11 cellular contexts compared by ENCODE assay signal in the genomic region with DNA sequence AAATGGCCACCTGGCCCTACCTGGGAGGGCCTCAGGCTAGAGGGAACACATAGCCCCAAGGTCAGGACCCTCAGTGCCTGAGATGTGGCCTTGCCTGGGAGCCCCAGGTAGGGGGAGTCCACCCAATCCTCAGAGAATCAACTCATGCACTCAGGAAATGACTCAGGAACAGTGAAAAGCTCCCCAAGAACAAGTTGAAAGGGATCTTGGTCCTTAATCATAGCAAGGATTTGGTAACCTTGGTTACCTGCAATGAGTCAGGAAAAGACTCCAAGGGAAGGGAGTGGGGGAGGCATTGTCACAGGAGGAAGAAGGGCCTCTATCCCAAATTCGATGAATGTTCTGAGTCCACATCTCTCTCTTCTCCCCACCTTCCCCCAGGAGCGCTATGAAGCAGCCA. TPM values are rescaled to one million over a fixed set of nuclear protein-coding genes. Genes with fewer than 3 reads are reported as not detected.
A peak's percentile ranks its signal among the peaks of the same experiment; 100 is the strongest.
DNase-seq lines count a peak whose midpoint lies in the region; ATAC-seq and TF ChIP-seq lines count a peak whose summit lies in the region.
"Had no signal": no experiment of that assay in that cellular context is flagged by ENCODE, and none has a peak within 500 bp of the region (broad histone marks: within the 10 kb centered on the region; RNA-seq: fewer than 3 reads in every experiment).

No MANE protein-coding gene starts in this region.

- H3K9me3 ChIP-seq in PC-9 (ENCODE audit: insufficient read depth, low read depth), result no peaks in the 10 kb centered on the region
- H3K9me3 ChIP-seq: neutrophil had no signal

- peaks cover 26% of the 10 kb centered on the region for H3K36me3 ChIP-seq in PC-9 (ENCODE audit: low read depth)

- POLR2A ChIA-PET in PC-9 (lab: Charles Lee; ENCODE audit: unreplicated experiment), result interaction anchor here (0.6 kb wide), 1 partner anchor 13 kb away, joined by 3 read pairs; no protein-coding TSS in a partner anchor

- no peak for TF ChIP-seq CTCF in PC-9 (conservative IDR thresholded peaks at IDR 0.05)
- TF ChIP-seq CTCF in epithelial cell of esophagus (IDR thresholded peaks at IDR 0.05; ENCODE audit: insufficient read depth, low read depth, low read length, missing control alignments), result no peak
- TF ChIP-seq CTCF in retinal pigment epithelial cell (conservative IDR thresholded peaks at IDR 0.05; ENCODE audit: low read depth, low read length), result no peak

- peak overlapping the region; percentile 42 for H3K27ac ChIP-seq in PC-9
- H3K27ac ChIP-seq: neutrophil had no signal

- no peak overlapping the region for H3K4me2 ChIP-seq in PC-9

- H3K4me1 ChIP-seq in PC-9 (replicated peaks; ENCODE audit: insufficient read depth), result peaks cover 11% of the 10 kb centered on the region

- no peaks in the 10 kb centered on the region for H3K9me2 ChIP-seq in PC-9 (ENCODE audit: insufficient read depth)

- no TSS peak for BruUV-seq in PC-9 (replicated peaks; lab: Mats Ljungman, UMichigan)

- H3K4me3 ChIP-seq in PC-9, result no peak overlapping the region
- H3K4me3 ChIP-seq in epithelial cell of esophagus (ENCODE audit: low read length), result no peak overlapping the region
- H3K4me3 ChIP-seq in retinal pigment epithelial cell (ENCODE audit: low read length), result no peak overlapping the region
- H3K4me3 ChIP-seq: coronary artery had no signal

- H2AFZ ChIP-seq in PC-9, result no peak overlapping the region

- no peaks in the 10 kb centered on the region for H3K27me3 ChIP-seq in PC-9 (ENCODE audit: insufficient read depth, low read depth)
- H3K27me3 ChIP-seq: neutrophil had no signal

- peaks cover 9% of the 10 kb centered on the region; the same call in 1 of the 2 replicates for H4K20me1 ChIP-seq in PC-9 (ENCODE audit: insufficient read depth)

- CTCF ChIA-PET in PC-9 (lab: Charles Lee), result interaction anchor here (0.6 kb wide), 1 partner anchor 15 kb away, joined by 3 read pairs; no protein-coding TSS in a partner anchor

- ATAC-seq in HG03097 (IDR thresholded peaks at IDR 0.05; ENCODE audit: low FRiP score, unreplicated experiment) (no peak), HG02798 (IDR thresholded peaks at IDR 0.05; ENCODE audit: poor library complexity, unreplicated experiment) (no peak), GM21381 (IDR thresholded peaks at IDR 0.05; ENCODE audit: unreplicated experiment) (no peak)

- peaks cover 14% of the 10 kb centered on the region for H3K79me2 ChIP-seq in PC-9 (ENCODE audit: low read depth)

- DNase-seq in EH (ENCODE audit: low read depth) (peak; percentile 64), PC-9 (peak; percentile 18 to 71), epithelial cell of esophagus (ENCODE audit: low read depth) (peak; percentile 92), retinal pigment epithelial cell (ENCODE audit: low read depth) (peak; percentile 65), middle frontal gyrus (ENCODE audit: extremely low spot score, low spot score) (no peak)
- DNase-seq: NCI-H2107 had no signal

- H3F3A ChIP-seq in PC-9 (ENCODE audit: insufficient read depth, low read depth), result peaks cover 10% of the 10 kb centered on the region; the same call in 1 of the 2 replicates

- intact Hi-C loops in PC-9 (cut with micrococcal nuclease; ENCODE audit: unreplicated experiment), result no loop called here

RNA-seq across cellular contexts. Expression of gene MAP7D1, which starts 17.0 kb away (rescaled TPM):
- total RNA-seq in PC-9 (2021), result 150 and 173 TPM in 2 replicates

RNA-seq across cellular contexts. Expression of gene TRAPPC3, which starts 23.7 kb away (rescaled TPM):
- 112 and 116 TPM in 2 replicates for total RNA-seq in PC-9 (2021)

RNA-seq across cellular contexts. Expression of gene COL8A2, which starts 48.0 kb away (rescaled TPM):
- 0.20 and 0.28 TPM in 2 replicates for total RNA-seq in PC-9 (2021)

RNA-seq across cellular contexts. Expression of gene THRAP3, which starts 51.3 kb away (rescaled TPM):
- 83.2 and 143 TPM in 2 replicates for total RNA-seq in PC-9 (2021)
